Comparison of ENCODE assay signal across 1 cellular context in the genomic region with DNA sequence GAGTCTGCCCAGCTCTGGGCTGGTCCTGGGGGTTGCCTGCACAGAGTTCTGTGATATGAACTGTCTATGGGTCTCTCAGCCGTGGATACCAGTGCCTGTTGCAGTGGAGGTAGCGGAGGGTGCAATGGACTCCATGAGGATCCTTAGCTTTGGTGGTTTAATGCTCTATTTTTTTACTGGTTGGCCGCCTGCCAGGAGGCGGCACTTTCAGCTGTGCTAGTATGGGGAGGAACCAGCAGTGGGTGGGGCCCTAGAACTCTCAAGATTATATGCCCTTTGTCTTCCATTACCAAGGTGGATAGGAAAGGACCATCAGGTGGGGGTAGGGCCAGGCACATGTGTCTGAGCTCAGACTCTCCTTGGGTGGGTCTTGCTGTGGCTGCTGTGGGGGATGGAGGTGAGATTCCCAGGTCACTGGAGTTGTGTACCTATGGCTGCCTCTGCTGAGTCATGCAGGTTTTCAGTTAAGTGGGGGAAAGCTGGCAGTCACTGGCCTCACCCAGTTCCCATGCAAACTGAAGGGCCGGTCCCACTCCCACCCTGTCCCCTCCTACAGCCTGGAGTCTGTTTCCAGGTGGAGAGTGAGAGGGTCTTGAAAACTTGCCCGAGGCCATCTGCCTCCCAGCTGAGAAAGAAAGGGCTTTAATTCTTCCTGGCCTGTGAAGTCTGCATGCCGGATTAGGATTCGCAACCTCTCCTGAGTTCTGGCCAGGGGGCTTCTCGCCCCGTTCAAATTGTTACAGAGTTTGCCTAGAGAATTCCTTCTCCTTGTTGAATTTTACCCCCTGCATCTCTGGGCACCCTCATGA.
TF ChIP-seq lines count a peak whose summit lies in the region.

No MANE protein-coding gene starts in this region.

TF ChIP-seq in GM23338, 12 proteins besides CTCF, POLR2A, EP300 and RAD21:
- TF ChIP-seq, protein P1, sequence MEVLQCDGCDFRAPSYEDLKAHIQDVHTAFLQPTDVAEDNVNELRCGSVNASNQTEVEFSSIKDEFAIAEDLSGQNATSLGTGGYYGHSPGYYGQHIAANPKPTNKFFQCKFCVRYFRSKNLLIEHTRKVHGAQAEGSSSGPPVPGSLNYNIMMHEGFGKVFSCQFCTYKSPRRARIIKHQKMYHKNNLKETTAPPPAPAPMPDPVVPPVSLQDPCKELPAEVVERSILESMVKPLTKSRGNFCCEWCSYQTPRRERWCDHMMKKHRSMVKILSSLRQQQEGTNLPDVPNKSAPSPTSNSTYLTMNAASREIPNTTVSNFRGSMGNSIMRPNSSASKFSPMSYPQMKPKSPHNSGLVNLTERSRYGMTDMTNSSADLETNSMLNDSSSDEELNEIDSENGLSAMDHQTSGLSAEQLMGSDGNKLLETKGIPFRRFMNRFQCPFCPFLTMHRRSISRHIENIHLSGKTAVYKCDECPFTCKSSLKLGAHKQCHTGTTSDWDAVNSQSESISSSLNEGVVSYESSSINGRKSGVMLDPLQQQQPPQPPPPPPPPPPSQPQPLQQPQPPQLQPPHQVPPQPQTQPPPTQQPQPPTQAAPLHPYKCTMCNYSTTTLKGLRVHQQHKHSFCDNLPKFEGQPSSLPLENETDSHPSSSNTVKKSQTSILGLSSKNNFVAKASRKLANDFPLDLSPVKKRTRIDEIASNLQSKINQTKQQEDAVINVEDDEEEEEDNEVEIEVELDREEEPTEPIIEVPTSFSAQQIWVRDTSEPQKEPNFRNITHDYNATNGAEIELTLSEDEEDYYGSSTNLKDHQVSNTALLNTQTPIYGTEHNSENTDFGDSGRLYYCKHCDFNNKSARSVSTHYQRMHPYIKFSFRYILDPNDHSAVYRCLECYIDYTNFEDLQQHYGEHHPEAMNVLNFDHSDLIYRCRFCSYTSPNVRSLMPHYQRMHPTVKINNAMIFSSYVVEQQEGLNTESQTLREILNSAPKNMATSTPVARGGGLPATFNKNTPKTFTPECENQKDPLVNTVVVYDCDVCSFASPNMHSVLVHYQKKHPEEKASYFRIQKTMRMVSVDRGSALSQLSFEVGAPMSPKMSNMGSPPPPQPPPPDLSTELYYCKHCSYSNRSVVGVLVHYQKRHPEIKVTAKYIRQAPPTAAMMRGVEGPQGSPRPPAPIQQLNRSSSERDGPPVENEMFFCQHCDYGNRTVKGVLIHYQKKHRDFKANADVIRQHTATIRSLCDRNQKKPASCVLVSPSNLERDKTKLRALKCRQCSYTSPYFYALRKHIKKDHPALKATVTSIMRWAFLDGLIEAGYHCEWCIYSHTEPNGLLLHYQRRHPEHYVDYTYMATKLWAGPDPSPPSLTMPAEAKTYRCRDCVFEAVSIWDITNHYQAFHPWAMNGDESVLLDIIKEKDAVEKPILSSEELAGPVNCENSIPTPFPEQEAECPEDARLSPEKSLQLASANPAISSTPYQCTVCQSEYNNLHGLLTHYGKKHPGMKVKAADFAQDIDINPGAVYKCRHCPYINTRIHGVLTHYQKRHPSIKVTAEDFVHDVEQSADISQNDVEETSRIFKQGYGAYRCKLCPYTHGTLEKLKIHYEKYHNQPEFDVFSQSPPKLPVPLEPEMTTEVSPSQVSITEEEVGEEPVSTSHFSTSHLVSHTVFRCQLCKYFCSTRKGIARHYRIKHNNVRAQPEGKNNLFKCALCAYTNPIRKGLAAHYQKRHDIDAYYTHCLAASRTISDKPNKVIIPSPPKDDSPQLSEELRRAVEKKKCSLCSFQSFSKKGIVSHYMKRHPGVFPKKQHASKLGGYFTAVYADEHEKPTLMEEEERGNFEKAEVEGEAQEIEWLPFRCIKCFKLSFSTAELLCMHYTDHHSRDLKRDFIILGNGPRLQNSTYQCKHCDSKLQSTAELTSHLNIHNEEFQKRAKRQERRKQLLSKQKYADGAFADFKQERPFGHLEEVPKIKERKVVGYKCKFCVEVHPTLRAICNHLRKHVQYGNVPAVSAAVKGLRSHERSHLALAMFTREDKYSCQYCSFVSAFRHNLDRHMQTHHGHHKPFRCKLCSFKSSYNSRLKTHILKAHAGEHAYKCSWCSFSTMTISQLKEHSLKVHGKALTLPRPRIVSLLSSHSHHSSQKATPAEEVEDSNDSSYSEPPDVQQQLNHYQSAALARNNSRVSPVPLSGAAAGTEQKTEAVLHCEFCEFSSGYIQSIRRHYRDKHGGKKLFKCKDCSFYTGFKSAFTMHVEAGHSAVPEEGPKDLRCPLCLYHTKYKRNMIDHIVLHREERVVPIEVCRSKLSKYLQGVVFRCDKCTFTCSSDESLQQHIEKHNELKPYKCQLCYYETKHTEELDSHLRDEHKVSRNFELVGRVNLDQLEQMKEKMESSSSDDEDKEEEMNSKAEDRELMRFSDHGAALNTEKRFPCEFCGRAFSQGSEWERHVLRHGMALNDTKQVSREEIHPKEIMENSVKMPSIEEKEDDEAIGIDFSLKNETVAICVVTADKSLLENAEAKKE (CRISPR knock-in tag; IDR thresholded peaks at IDR 0.05): no peak
- TF ChIP-seq STAT1 (IDR thresholded peaks at IDR 0.05; ENCODE audit: unreplicated experiment): no peak
- no peak for TF ChIP-seq ETS1 (IDR thresholded peaks at IDR 0.05)
- no peak for TF ChIP-seq NANOG (IDR thresholded peaks at IDR 0.05; ENCODE audit: borderline replicate concordance)
